ENCODE assay signal across 23 cellular contexts in genomic region chr10:3838723-3839437, GRCh38. TPM values are rescaled to one million over a fixed set of nuclear protein-coding genes. Genes with fewer than 3 reads are reported as not detected.
DNase-seq lines count a peak whose midpoint lies in the region; ATAC-seq, FAIRE-seq and TF ChIP-seq lines count a peak whose summit lies in the region.
"Had no signal": no experiment of that assay in that cellular context is flagged by ENCODE, and none has a peak within 500 bp of the region (broad histone marks: within the 10 kb centered on the region; RNA-seq: fewer than 3 reads in every experiment).

No MANE protein-coding gene starts in this region.

- peak overlapping the region; percentile 36 for H2AFZ ChIP-seq in HCT116 (ENCODE audit: low read depth, low read length, poor library complexity, severe bottlenecking)
- H2AFZ ChIP-seq in HepG2 (ENCODE audit: low read length), result no peak overlapping the region

- H3K9ac ChIP-seq in HCT116 (ENCODE audit: low read length) (no peak overlapping the region), HepG2 (ENCODE audit: insufficient read depth, low read depth, low read length) (no peak overlapping the region)

- CTCF ChIA-PET in HCT116 (lab: Charles Lee), result no interaction called here
- CTCF ChIA-PET in HepG2 (lab: Yijun Ruan, JAX; ENCODE audit: low intra/inter-chr PET ratio, low total read pairs), result no interaction called here
- CTCF ChIA-PET in activated CD8-positive, alpha-beta T cell treated with anti-CD3 and anti-CD28 coated beads for 36 hours (lab: Charles Lee), result no interaction called here

- peak overlapping the region; percentile 42 for H3K4me2 ChIP-seq in HCT116 (ENCODE audit: low read length)
- H3K4me2 ChIP-seq in HepG2 (ENCODE audit: low read depth, low read length), result peak overlapping the region; percentile 18; the same call in 1 of the 2 replicates

- intact Hi-C loops in HCT116 (cut with micrococcal nuclease) (no loop called here), HepG2 (cut with micrococcal nuclease; ENCODE audit: unreplicated experiment) (no loop called here)
- intact Hi-C loops in activated CD8-positive, alpha-beta T cell treated with anti-CD3 and anti-CD28 coated beads for 36 hours (cut with micrococcal nuclease), result no loop called here

- in situ Hi-C loops in HepG2 (cut with HindIII; ENCODE audit: extremely low pct_ligation_motif_present, low pct_unique_long_range_greater_than_20kb), result no loop called here

- TF ChIP-seq CTCF in HCT116 (IDR thresholded peaks at IDR 0.05 in 2 of 3, conservative IDR thresholded peaks at IDR 0.05 in 1 of 3; ENCODE audit: borderline replicate concordance in 1 of 3, insufficient read depth in 1 of 3, low read depth in 2 of 3, low read length in 2 of 3), result no peak
- TF ChIP-seq CTCF in HepG2 (CRISPR knock-in tag; IDR thresholded peaks at IDR 0.05), result no peak
- TF ChIP-seq CTCF in activated CD8-positive, alpha-beta T cell treated with anti-CD3 and anti-CD28 coated beads for 36 hours (IDR thresholded peaks at IDR 0.05), result no peak
- no peak for TF ChIP-seq CTCF in endothelial cell (IDR thresholded peaks at IDR 0.05; ENCODE audit: unreplicated experiment)

- H4K20me1 ChIP-seq in HCT116 (ENCODE audit: insufficient read depth) (no peaks in the 10 kb centered on the region), HepG2 (ENCODE audit: insufficient read depth, low read length) (no peaks in the 10 kb centered on the region)

- no peak overlapping the region for H3K27ac Mint-ChIP-seq in activated T-helper 17 cell treated with anti-CD3 and anti-CD28 coated beads, Interleukin-2, amount 50 U/mL, for 72 hours
- no peak overlapping the region for H3K27ac Mint-ChIP-seq in activated CD8-positive, alpha-beta T cell treated with anti-CD3 and anti-CD28 coated beads for 36 hours
- H3K27ac Mint-ChIP-seq in endothelial cell (ENCODE audit: unreplicated experiment), result no peak overlapping the region
- H3K27ac Mint-ChIP-seq: activated B cell treated with CpG ODN at 0.5 μM for 24 hours; activated naive CD4-positive, alpha-beta T cell treated with anti-CD3 and anti-CD28 coated beads, Interleukin-2, amount 10 ng/mL, durations not matched to agents 7 days and 5 days; CD8-positive, alpha-beta T cell; stimulated activated effector memory CD8-positive, alpha-beta T cell treated with anti-CD3 and anti-CD28 coated beads, Interleukin-12 subunit alpha, Interleukin-12 subunit beta, amount 100 ng/mL, for 72 hours had no signal

- TF ChIP-seq POLR2A in HCT116 (IDR thresholded peaks at IDR 0.05; ENCODE audit: borderline replicate concordance, extremely low read depth, insufficient read depth, insufficient read length), result no peak
- TF ChIP-seq POLR2A in HepG2 (IDR thresholded peaks at IDR 0.05; ENCODE audit: insufficient read depth in 1 of 2, low read depth in 2 of 2, low read length in 2 of 2), result no peak

- no peaks in the 10 kb centered on the region for H3K79me2 ChIP-seq in HCT116 (ENCODE audit: insufficient read depth, low read length)
- no peaks in the 10 kb centered on the region for H3K79me2 ChIP-seq in HepG2 (ENCODE audit: insufficient read depth, low read length)

- DNase-seq in CD1c-positive myeloid dendritic cell (ENCODE audit: extremely low spot score) (peak; percentile 63), HCT116 (ENCODE audit: low read depth, low spot score) (no peak), HepG2 (ENCODE audit: low spot score) (no peak), endothelial cell (ENCODE audit: low spot score) (no peak)
- no peak for DNase-seq in activated CD8-positive, alpha-beta T cell treated with anti-CD3 and anti-CD28 coated beads for 36 hours
- no peak for DNase-seq in activated CD4-positive, CD25-positive, alpha-beta regulatory T cell treated with anti-CD3 and anti-CD28 coated beads, Interleukin-2, amount 50 U/mL, for 72 hours
- no peak for DNase-seq in effector memory CD4-positive, alpha-beta T cell
- DNase-seq: activated B cell treated with CpG ODN at 0.5 μM for 24 hours; activated naive CD4-positive, alpha-beta T cell treated with anti-CD3 and anti-CD28 coated beads, Interleukin-2, amount 10 ng/mL, durations not matched to agents 7 days and 5 days; activated T-cell treated with anti-CD3 and anti-CD28 coated beads, Interleukin-2, amount 50 U/mL, for 4 hours; CD8-positive, alpha-beta T cell; DMS153; effector CD4-positive, alpha-beta T cell; NCI-H146; NCI-H2171; NCI-H526 treated with DMSO at 0.1 percent for 48 hours; nephron progenitor cell; PC-3 had no signal

- peaks cover 28% of the 10 kb centered on the region for H3K4me1 Mint-ChIP-seq in activated T-helper 17 cell treated with anti-CD3 and anti-CD28 coated beads, Interleukin-2, amount 50 U/mL, for 72 hours
- H3K4me1 Mint-ChIP-seq in activated CD8-positive, alpha-beta T cell treated with anti-CD3 and anti-CD28 coated beads for 36 hours (ENCODE audit: low read depth), result peaks cover 31% of the 10 kb centered on the region
- H3K4me1 Mint-ChIP-seq in endothelial cell (ENCODE audit: unreplicated experiment), result peaks cover 17% of the 10 kb centered on the region

- POLR2A ChIA-PET in HCT116 (lab: Charles Lee) (no interaction called here), HepG2 (lab: Yijun Ruan, JAX) (interaction anchor here (1.0 kb wide), 1 partner anchor 53 kb away, joined by 3 read pairs; no protein-coding TSS in a partner anchor)
- POLR2A ChIA-PET in activated CD8-positive, alpha-beta T cell treated with anti-CD3 and anti-CD28 coated beads for 36 hours (lab: Charles Lee), result interaction anchor here (13.6 kb wide), 1 partner anchor 55 kb away, joined by 108 read pairs; the partner anchor contains the start of gene KLF6

- H3K36me3 Mint-ChIP-seq in activated T-helper 17 cell treated with anti-CD3 and anti-CD28 coated beads, Interleukin-2, amount 50 U/mL, for 72 hours (ENCODE audit: low read depth), result no peaks in the 10 kb centered on the region
- H3K36me3 Mint-ChIP-seq in activated CD8-positive, alpha-beta T cell treated with anti-CD3 and anti-CD28 coated beads for 36 hours (ENCODE audit: low read depth), result no peaks in the 10 kb centered on the region
- no peaks in the 10 kb centered on the region for H3K36me3 Mint-ChIP-seq in endothelial cell (ENCODE audit: low read depth, unreplicated experiment)
- H3K36me3 Mint-ChIP-seq: activated naive CD4-positive, alpha-beta T cell treated with anti-CD3 and anti-CD28 coated beads, Interleukin-2, amount 10 ng/mL, durations not matched to agents 7 days and 5 days; CD8-positive, alpha-beta T cell; stimulated activated effector memory CD8-positive, alpha-beta T cell treated with anti-CD3 and anti-CD28 coated beads, Interleukin-12 subunit alpha, Interleukin-12 subunit beta, amount 100 ng/mL, for 72 hours had no signal

- H3K9me3 Mint-ChIP-seq in activated T-helper 17 cell treated with anti-CD3 and anti-CD28 coated beads, Interleukin-2, amount 50 U/mL, for 72 hours, result no peaks in the 10 kb centered on the region
- peaks cover 2% of the 10 kb centered on the region for H3K9me3 Mint-ChIP-seq in activated CD8-positive, alpha-beta T cell treated with anti-CD3 and anti-CD28 coated beads for 36 hours
- H3K9me3 Mint-ChIP-seq in endothelial cell (ENCODE audit: unreplicated experiment), result no peaks in the 10 kb centered on the region
- H3K9me3 Mint-ChIP-seq: activated B cell treated with CpG ODN at 0.5 μM for 24 hours; activated naive CD4-positive, alpha-beta T cell treated with anti-CD3 and anti-CD28 coated beads, Interleukin-2, amount 10 ng/mL, durations not matched to agents 7 days and 5 days; activated T-cell treated with anti-CD3 and anti-CD28 coated beads, Interleukin-2, amount 50 U/mL, for 4 hours; CD8-positive, alpha-beta T cell; nephron progenitor cell; stimulated activated effector memory CD8-positive, alpha-beta T cell treated with anti-CD3 and anti-CD28 coated beads, Interleukin-12 subunit alpha, Interleukin-12 subunit beta, amount 100 ng/mL, for 72 hours had no signal

- TF ChIP-seq RAD21 in HCT116 (IDR thresholded peaks at IDR 0.05; ENCODE audit: low read depth) (no peak), HepG2 (CRISPR knock-in tag; IDR thresholded peaks at IDR 0.05) (no peak)

- BruUV-seq in HCT116 (replicated peaks; lab: Mats Ljungman, UMichigan) (no TSS peak), HepG2 (replicated peaks; lab: Mats Ljungman, UMichigan) (no TSS peak)

- H3K9me3 ChIP-seq in HCT116 (ENCODE audit: control insufficient read depth in 1 of 2, insufficient read depth in 1 of 2, low read depth in 1 of 2, low read length in 2 of 2) (no peaks in the 10 kb centered on the region), HepG2 (ENCODE audit: low read length) (no peaks in the 10 kb centered on the region)
- no peaks in the 10 kb centered on the region for H3K9me3 ChIP-seq in effector memory CD4-positive, alpha-beta T cell (ENCODE audit: control insufficient read depth, low read length)
- H3K9me3 ChIP-seq: esophagus muscularis mucosa, SJSA1, thoracic aorta had no signal

- H3K27me3 ChIP-seq in HCT116 (ENCODE audit: insufficient read depth, low read length) (no peaks in the 10 kb centered on the region), HepG2 (ENCODE audit: control insufficient read depth in 1 of 2, insufficient read depth in 2 of 2, low read length in 2 of 2) (no peaks in the 10 kb centered on the region; a peak in 1 of 5 replicates)
- no peaks in the 10 kb centered on the region for H3K27me3 ChIP-seq in effector memory CD4-positive, alpha-beta T cell (replicated peaks; ENCODE audit: control insufficient read depth, insufficient read depth, low read length, poor library complexity, severe bottlenecking)
- H3K27me3 ChIP-seq: esophagus muscularis mucosa, SJSA1 had no signal

- no peaks in the 10 kb centered on the region for H3K36me3 ChIP-seq in HCT116 (ENCODE audit: control insufficient read depth in 1 of 2, insufficient read depth in 2 of 2, low read length in 2 of 2)
- no peaks in the 10 kb centered on the region for H3K36me3 ChIP-seq in HepG2 (replicated peaks in 1 of 2; ENCODE audit: control insufficient read depth in 1 of 2, insufficient read depth in 2 of 2, low read length in 2 of 2)
- H3K36me3 ChIP-seq in effector memory CD4-positive, alpha-beta T cell (ENCODE audit: control insufficient read depth, insufficient read depth, low read length), result no peaks in the 10 kb centered on the region
- H3K36me3 ChIP-seq: esophagus muscularis mucosa, SJSA1, thoracic aorta had no signal

- H3K4me1 ChIP-seq in HCT116 (ENCODE audit: control insufficient read depth in 1 of 2, insufficient read depth in 2 of 2, low read length in 2 of 2), result peaks cover 0 to 12% of the 10 kb centered on the region in 2 experiments; a peak in 2 of 4 replicates
- peaks cover 28% of the 10 kb centered on the region for H3K4me1 ChIP-seq in HepG2 (ENCODE audit: insufficient read depth, low read length)
- no peaks in the 10 kb centered on the region for H3K4me1 ChIP-seq in effector memory CD4-positive, alpha-beta T cell (ENCODE audit: control insufficient read depth, insufficient read depth, low read length, poor library complexity, severe bottlenecking)

- 25% methylated on average over 11 of the region's 11 CpGs for WGBS in HepG2 (ENCODE audit: low lambda C conversion rate)

- no peaks in the 10 kb centered on the region for H3K27me3 Mint-ChIP-seq in activated T-helper 17 cell treated with anti-CD3 and anti-CD28 coated beads, Interleukin-2, amount 50 U/mL, for 72 hours
- no peaks in the 10 kb centered on the region for H3K27me3 Mint-ChIP-seq in activated CD8-positive, alpha-beta T cell treated with anti-CD3 and anti-CD28 coated beads for 36 hours
- no peaks in the 10 kb centered on the region for H3K27me3 Mint-ChIP-seq in endothelial cell (ENCODE audit: unreplicated experiment)
- H3K27me3 Mint-ChIP-seq: activated B cell treated with CpG ODN at 0.5 μM for 24 hours; activated naive CD4-positive, alpha-beta T cell treated with anti-CD3 and anti-CD28 coated beads, Interleukin-2, amount 10 ng/mL, durations not matched to agents 7 days and 5 days had no signal

- ATAC-seq in HCT116 (no peak), HepG2 (peak; percentile 50; the same call in 1 of the 3 replicates)
- peak; percentile 40 for ATAC-seq in activated T-helper 17 cell treated with anti-CD3 and anti-CD28 coated beads, Interleukin-2, amount 50 U/mL, for 72 hours (replicated peaks)
- ATAC-seq in activated CD8-positive, alpha-beta T cell treated with anti-CD3 and anti-CD28 coated beads for 36 hours, result no peak
- ATAC-seq: activated T-cell treated with anti-CD3 and anti-CD28 coated beads, Interleukin-2, amount 50 U/mL, for 4 hours; CD8-positive, alpha-beta T cell; PC-3; stimulated activated effector memory CD8-positive, alpha-beta T cell treated with anti-CD3 and anti-CD28 coated beads, Interleukin-12 subunit alpha, Interleukin-12 subunit beta, amount 100 ng/mL, for 72 hours had no signal

- H3K27ac ChIP-seq in HCT116 (ENCODE audit: low read depth, low read length) (no peak overlapping the region), HepG2 (ENCODE audit: extremely low read length, insufficient read depth, low read length) (no peak overlapping the region)
- no peak overlapping the region for H3K27ac ChIP-seq in effector memory CD4-positive, alpha-beta T cell (ENCODE audit: insufficient read depth, low read length, poor library complexity, severe bottlenecking)
- H3K27ac ChIP-seq: esophagus muscularis mucosa, SJSA1, thoracic aorta had no signal

- no peaks in the 10 kb centered on the region; the same call in 1 of the 2 replicates for H3K9me2 ChIP-seq in HCT116 (ENCODE audit: insufficient read depth)

- TF ChIP-seq EP300 in HepG2 (IDR thresholded peaks at IDR 0.05; ENCODE audit: low read depth in 2 of 2, low read length in 2 of 2), result no peak
- no peak for TF ChIP-seq EP300 in HepG2 (CRISPR knock-in tag; IDR thresholded peaks at IDR 0.05; ENCODE audit: borderline replicate concordance)

- H3K4me3 ChIP-seq in HCT116 (replicated peaks in 1 of 2; ENCODE audit: low read depth in 1 of 2, low read length in 2 of 2) (no peak overlapping the region), HepG2 (replicated peaks in 1 of 3; ENCODE audit: insufficient read depth in 1 of 3, low read depth in 2 of 3, low read length in 3 of 3) (no peak overlapping the region)
- H3K4me3 ChIP-seq in effector memory CD4-positive, alpha-beta T cell (ENCODE audit: insufficient read depth, low read depth, low read length, poor library complexity, severe bottlenecking), result no peak overlapping the region
- H3K4me3 ChIP-seq: esophagus muscularis mucosa, SJSA1, thoracic aorta had no signal

- RAD21 ChIA-PET in HCT116 (lab: Charles Lee; ENCODE audit: low non-redundant PET in 1 of 2, low total read pairs in 2 of 2, uncharacterized antibody in 2 of 2, unreplicated experiment in 2 of 2), result no interaction called here

- no peak overlapping the region for H3K4me3 Mint-ChIP-seq in activated T-helper 17 cell treated with anti-CD3 and anti-CD28 coated beads, Interleukin-2, amount 50 U/mL, for 72 hours
- no peak overlapping the region for H3K4me3 Mint-ChIP-seq in activated CD8-positive, alpha-beta T cell treated with anti-CD3 and anti-CD28 coated beads for 36 hours
- H3K4me3 Mint-ChIP-seq in endothelial cell (ENCODE audit: unreplicated experiment), result no peak overlapping the region
- H3K4me3 Mint-ChIP-seq: activated B cell treated with CpG ODN at 0.5 μM for 24 hours; activated naive CD4-positive, alpha-beta T cell treated with anti-CD3 and anti-CD28 coated beads, Interleukin-2, amount 10 ng/mL, durations not matched to agents 7 days and 5 days; activated T-cell treated with anti-CD3 and anti-CD28 coated beads, Interleukin-2, amount 50 U/mL, for 4 hours; CD8-positive, alpha-beta T cell; nephron progenitor cell; stimulated activated effector memory CD8-positive, alpha-beta T cell treated with anti-CD3 and anti-CD28 coated beads, Interleukin-12 subunit alpha, Interleukin-12 subunit beta, amount 100 ng/mL, for 72 hours had no signal

- FAIRE-seq in HepG2 (lab: Jason Lieb, UNC), result no peak

RNA-seq across cellular contexts. Expression of gene KLF6, which starts 53.9 kb away (rescaled TPM):
- total RNA-seq in HCT116 (2021; ENCODE audit: unreplicated experiment) (82.2 TPM), HepG2 (2016; rRNA removed; fragmentation: Illumina TruSeq; extraction: Trizol) (13.5 and 27.0 TPM in 2 replicates), endothelial cell (ENCODE audit: unreplicated experiment) (328 TPM)
- 119 and 155 TPM in 2 replicates for polyA plus RNA-seq in HCT116 (2012)
- total RNA-seq in activated T-helper 17 cell treated with anti-CD3 and anti-CD28 coated beads, Interleukin-2, amount 50 U/mL, for 72 hours, result 100 to 1,000 TPM; 163 to 201 TPM
- 17.4 and 21.1 TPM in 2 replicates for total RNA-seq in HepG2 (2016; cell fraction: cytosol; rRNA removed; fragmentation: Illumina TruSeq; extraction: Trizol; ENCODE audit: low read depth)
- 13.7 and 28.9 TPM in 2 replicates for total RNA-seq in HepG2 (2016; cell fraction: insoluble cytoplasmic fraction; rRNA removed; fragmentation: Illumina TruSeq; extraction: Trizol)
- total RNA-seq in HepG2 (2016; cell fraction: membrane; rRNA removed; fragmentation: Illumina TruSeq; extraction: Trizol), result 23.0 and 29.0 TPM in 2 replicates
- 106 and 113 TPM in 2 replicates for total RNA-seq in HepG2 (2016; cell fraction: nucleus; rRNA removed; fragmentation: Illumina TruSeq; extraction: Trizol)
- polyA plus RNA-seq in HepG2 (2011; rRNA removed), result 71.9 and 75.4 TPM in 2 replicates
- 35.6 and 36.3 TPM in 2 replicates for polyA plus RNA-seq in HepG2 (2011; cell fraction: cytosol; rRNA removed)
- 201 and 233 TPM in 2 replicates for polyA plus RNA-seq in HepG2 (2011; cell fraction: nucleus; rRNA removed)
- 28.6 and 64.6 TPM in 2 replicates for polyA plus RNA-seq in HepG2 (2012)
- polyA plus RNA-seq in HepG2 (2016; cell fraction: cytosol; fragmentation: Illumina TruSeq; extraction: Trizol; ENCODE audit: low read depth), result 2.8 and 3.6 TPM in 2 replicates
- 25.4 and 29.8 TPM in 2 replicates for polyA plus RNA-seq in HepG2 (2016; cell fraction: insoluble cytoplasmic fraction; fragmentation: Illumina TruSeq; extraction: Trizol; ENCODE audit: low read depth)
- polyA plus RNA-seq in HepG2 (2016; cell fraction: membrane; fragmentation: Illumina TruSeq; extraction: Trizol; ENCODE audit: low read depth), result 11.0 and 14.7 TPM in 2 replicates
- 165 and 176 TPM in 2 replicates for polyA plus RNA-seq in HepG2 (2016; cell fraction: nucleus; fragmentation: Illumina TruSeq; extraction: Trizol; ENCODE audit: insufficient read depth, low read depth)
- 46.3 and 318 TPM in 2 replicates for polyA minus RNA-seq in HepG2 (2011; rRNA and poly(A)+ RNA removed; ENCODE audit: low replicate concordance)
- polyA minus RNA-seq in HepG2 (2011; cell fraction: cytosol; rRNA and poly(A)+ RNA removed), result 50.8 and 67.4 TPM in 2 replicates
- polyA minus RNA-seq in HepG2 (2011; cell fraction: nucleus; rRNA and poly(A)+ RNA removed), result 544 and 615 TPM in 2 replicates
- total RNA-seq in activated CD8-positive, alpha-beta T cell treated with anti-CD3 and anti-CD28 coated beads for 36 hours, result 100 to 1,000 TPM; 116 to 120 TPM

Comparison
In these comparisons a context has a peak if more than half of its experiments do, and no peak if none do; other contexts are left out.
1. ATAC-seq: peak in activated T-helper 17 cell treated with anti-CD3 and anti-CD28 coated beads, Interleukin-2, amount 50 U/mL, for 72 hours (single experiment) and HepG2 (single experiment); none in HCT116 (single experiment) and activated CD8-positive, alpha-beta T cell treated with anti-CD3 and anti-CD28 coated beads for 36 hours (single experiment).